In the genomic region with DNA sequence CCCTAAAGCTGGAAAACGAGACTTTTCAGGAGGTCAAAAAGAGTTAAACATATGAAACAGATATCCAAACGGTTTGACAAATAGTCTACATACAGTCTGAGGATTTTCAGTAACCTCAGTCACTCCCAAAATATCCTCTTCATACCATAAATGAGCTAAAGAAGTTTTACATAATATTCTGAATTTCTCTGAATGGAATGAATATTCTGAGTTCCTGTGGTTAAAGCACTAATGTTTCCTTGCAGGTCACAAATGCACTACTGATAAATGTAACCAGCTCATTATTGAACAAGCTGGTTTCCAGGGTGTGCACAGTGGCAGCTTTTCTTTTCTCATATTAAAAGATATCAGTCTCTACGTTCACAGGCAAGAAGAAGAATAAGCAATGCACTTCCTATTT, we compare ENCODE assay signal across 23 cellular contexts.
DNase-seq lines count a peak whose midpoint lies in the region; ATAC-seq and TF ChIP-seq lines count a peak whose summit lies in the region.
"Had no signal": no experiment of that assay in that cellular context is flagged by ENCODE, and none has a peak within 500 bp of the region (broad histone marks: within the 10 kb centered on the region; RNA-seq: fewer than 3 reads in every experiment).

No MANE protein-coding gene starts in this region.

- TF ChIP-seq CTCF in AG04449 (IDR thresholded peaks at IDR 0.05; ENCODE audit: insufficient read depth, low read length, missing control alignments) (no peak), HFFc6 (IDR thresholded peaks at IDR 0.05) (no peak), SK-N-SH (IDR thresholded peaks at IDR 0.05) (no peak)

- H3K27ac Mint-ChIP-seq in HFFc6 = 0 out of 2 replicates have a peak overlapping the region, but pooled peaks have one; percentile 4
- H3K27ac Mint-ChIP-seq: CD4-positive, alpha-beta T cell had no signal

- H3K4me1 Mint-ChIP-seq in HFFc6 (ENCODE audit: low read depth) = peaks cover 57% of the 10 kb centered on the region

- H3K9me2 ChIP-seq in SK-N-SH = no peaks in the 10 kb centered on the region

- no peaks in the 10 kb centered on the region for H3K4me1 ChIP-seq in SK-N-SH (ENCODE audit: control insufficient read depth in 1 of 2, insufficient read depth in 2 of 2, low read depth in 1 of 2, low read length in 1 of 2)
- H3K4me1 ChIP-seq: BLaER1 treated with 17β-estradiol and CSF1 and Interleukin-3, amounts not matched to agents 10 nM and 100 nM had no signal

- H3K9ac ChIP-seq in SK-N-SH = no peak overlapping the region
- H3K9ac ChIP-seq: BLaER1 treated with 17β-estradiol and CSF1 and Interleukin-3, amounts not matched to agents 10 nM and 100 nM had no signal

- H4K20me1 ChIP-seq in SK-N-SH (ENCODE audit: insufficient read depth) = no peaks in the 10 kb centered on the region
- H4K20me1 ChIP-seq: BLaER1 treated with 17β-estradiol and CSF1 and Interleukin-3, amounts not matched to agents 10 nM and 100 nM had no signal

- no peak overlapping the region for H2AFZ ChIP-seq in SK-N-SH (ENCODE audit: low read depth)

- no peaks in the 10 kb centered on the region for H3K79me2 ChIP-seq in SK-N-SH (ENCODE audit: insufficient read depth)

- H3K36me3 ChIP-seq in SK-N-SH (replicated peaks in 1 of 2; ENCODE audit: control insufficient read depth in 1 of 2, insufficient read depth in 2 of 2, low read length in 1 of 2) = no peaks in the 10 kb centered on the region
- H3K36me3 ChIP-seq: BLaER1 treated with 17β-estradiol and CSF1 and Interleukin-3, amounts not matched to agents 10 nM and 100 nM had no signal

- no peak overlapping the region for H3K27ac ChIP-seq in SK-N-SH (ENCODE audit: low read depth in 2 of 2, low read length in 1 of 2)
- H3K27ac ChIP-seq: BLaER1 treated with 17β-estradiol and CSF1 and Interleukin-3, amounts not matched to agents 10 nM and 100 nM; RWPE1 had no signal

- DNase-seq in AG04449 (ENCODE audit: low read depth, low spot score) = peak; percentile 49
- DNase-seq in HFFc6 = no peak
- peak; percentile 18 for DNase-seq in astrocyte of the hippocampus (ENCODE audit: low read depth, low spot score)
- DNase-seq in hepatic stellate cell (ENCODE audit: low spot score) = peak; percentile 3
- DNase-seq in SK-N-SH = no peak
- DNase-seq in HT-29 (ENCODE audit: low spot score) = no peak
- DNase-seq in HCEC 1CT = no peak
- DNase-seq: 8988T; AML-193; CD4-positive, alpha-beta T cell; COR-L47; DMS53; GDM1; KBM-7; NCI-H2029; NCI-H446; NCI-H524 treated with DMSO at 0.1 percent for 48 hours; NCI-H82; SHP77 treated with DMSO at 0.1 percent for 48 hours had no signal

- no peaks in the 10 kb centered on the region; the same call in 1 of the 2 replicates for H3K27me3 ChIP-seq in SK-N-SH (ENCODE audit: insufficient read depth)
- H3K27me3 ChIP-seq: BLaER1 treated with 17β-estradiol and CSF1 and Interleukin-3, amounts not matched to agents 10 nM and 100 nM had no signal

- no peaks in the 10 kb centered on the region for H3K9me3 ChIP-seq in SK-N-SH

- no peak overlapping the region for H3K4me2 ChIP-seq in SK-N-SH
- H3K4me2 ChIP-seq: BLaER1 treated with 17β-estradiol and CSF1 and Interleukin-3, amounts not matched to agents 10 nM and 100 nM had no signal

- POLR2A ChIA-PET in AG04449 (lab: Yijun Ruan, JAX) (interaction anchor here (1.1 kb wide), 1 partner anchor 23 kb away, joined by 7 read pairs; no protein-coding TSS in a partner anchor), SK-N-SH (lab: Yijun Ruan, JAX) (no interaction called here)

- peaks cover 6% of the 10 kb centered on the region for H3K9me3 Mint-ChIP-seq in HFFc6
- H3K9me3 Mint-ChIP-seq: CD4-positive, alpha-beta T cell had no signal

- H3K4me3 ChIP-seq in AG04449 (ENCODE audit: low read depth, low read length) (no peak overlapping the region), SK-N-SH (ENCODE audit: low read depth in 2 of 2, low read length in 1 of 2) (no peak overlapping the region)
- H3K4me3 ChIP-seq: BLaER1 treated with 17β-estradiol and CSF1 and Interleukin-3, amounts not matched to agents 10 nM and 100 nM had no signal

- no peaks in the 10 kb centered on the region for H3K27me3 Mint-ChIP-seq in HFFc6 (ENCODE audit: insufficient read depth)
- H3K27me3 Mint-ChIP-seq: CD4-positive, alpha-beta T cell had no signal

- peak overlapping the region; percentile 33; the same call in 1 of the 2 replicates for H3K4me3 Mint-ChIP-seq in HFFc6
- H3K4me3 Mint-ChIP-seq: CD4-positive, alpha-beta T cell had no signal

- CTCF ChIA-PET in AG04449 (lab: Yijun Ruan, JAX) (interaction anchor here (0.7 to 0.8 kb wide), 2 partner anchors 65 to 89 kb away, joined by 3 read pairs; no protein-coding TSS in a partner anchor), SK-N-SH (lab: Yijun Ruan, JAX) (no interaction called here)

- TF ChIP-seq RAD21 in SK-N-SH (IDR thresholded peaks at IDR 0.05; ENCODE audit: low read length) = no peak

- TF ChIP-seq EP300 in SK-N-SH (IDR thresholded peaks at IDR 0.05; ENCODE audit: borderline replicate concordance in 1 of 2, low read depth in 1 of 2, low read length in 1 of 2) = no peak

- peaks cover 6% of the 10 kb centered on the region; the same call in 1 of the 2 replicates for H3K36me3 Mint-ChIP-seq in HFFc6 (ENCODE audit: low read depth)

- ATAC-seq in GM18519 (IDR thresholded peaks at IDR 0.05; ENCODE audit: low FRiP score, unreplicated experiment) = no peak
- ATAC-seq: Panc1 had no signal

- no peaks in the 10 kb centered on the region for H3F3A ChIP-seq in SK-N-SH (replicated peaks; ENCODE audit: insufficient read depth)

- 1% methylated on average over 3 of the region's 3 CpGs for WGBS in SK-N-SH (ENCODE audit: low lambda C conversion rate)

TF ChIP-seq in SK-N-SH, 30 proteins besides CTCF, POLR2A, EP300 and RAD21:
- TF ChIP-seq EZH2phosphoT487 (IDR thresholded peaks at IDR 0.05; ENCODE audit: borderline replicate concordance, low read depth) (no peak), FOXJ3 (CRISPR knock-in tag; IDR thresholded peaks at IDR 0.05) (no peak), TCF12 (IDR thresholded peaks at IDR 0.05) (no peak), POLR2AphosphoS5 (IDR thresholded peaks at IDR 0.05; ENCODE audit: low read depth, low read length) (no peak), GABPA (IDR thresholded peaks at IDR 0.05; ENCODE audit: low read depth) (no peak), TEAD4 (IDR thresholded peaks at IDR 0.05; ENCODE audit: borderline replicate concordance, insufficient read depth) (no peak), RCOR1 (IDR thresholded peaks at IDR 0.05; ENCODE audit: low read length) (no peak), MEF2A (IDR thresholded peaks at IDR 0.05; ENCODE audit: borderline replicate concordance, low read depth) (no peak), NFIC (IDR thresholded peaks at IDR 0.05; ENCODE audit: borderline replicate concordance) (no peak)
- TF ChIP-seq, protein P1, sequence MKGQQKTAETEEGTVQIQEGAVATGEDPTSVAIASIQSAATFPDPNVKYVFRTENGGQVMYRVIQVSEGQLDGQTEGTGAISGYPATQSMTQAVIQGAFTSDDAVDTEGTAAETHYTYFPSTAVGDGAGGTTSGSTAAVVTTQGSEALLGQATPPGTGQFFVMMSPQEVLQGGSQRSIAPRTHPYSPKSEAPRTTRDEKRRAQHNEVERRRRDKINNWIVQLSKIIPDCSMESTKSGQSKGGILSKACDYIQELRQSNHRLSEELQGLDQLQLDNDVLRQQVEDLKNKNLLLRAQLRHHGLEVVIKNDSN (IDR thresholded peaks at IDR 0.05; ENCODE audit: borderline replicate concordance, low read depth) = no peak
- TF ChIP-seq, protein P2, sequence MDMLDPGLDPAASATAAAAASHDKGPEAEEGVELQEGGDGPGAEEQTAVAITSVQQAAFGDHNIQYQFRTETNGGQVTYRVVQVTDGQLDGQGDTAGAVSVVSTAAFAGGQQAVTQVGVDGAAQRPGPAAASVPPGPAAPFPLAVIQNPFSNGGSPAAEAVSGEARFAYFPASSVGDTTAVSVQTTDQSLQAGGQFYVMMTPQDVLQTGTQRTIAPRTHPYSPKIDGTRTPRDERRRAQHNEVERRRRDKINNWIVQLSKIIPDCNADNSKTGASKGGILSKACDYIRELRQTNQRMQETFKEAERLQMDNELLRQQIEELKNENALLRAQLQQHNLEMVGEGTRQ (IDR thresholded peaks at IDR 0.05; ENCODE audit: borderline replicate concordance, low read depth, low read length) = no peak
TF ChIP-seq in SK-N-SH: peak in this region for 0.

Comparison
In these comparisons a context has a peak if more than half of its experiments do, and no peak if none do; other contexts are left out.
1. DNase-seq: peak in AG04449 (single experiment), astrocyte of the hippocampus (single experiment) and hepatic stellate cell (single experiment); none in HFFc6 (single experiment), SK-N-SH (single experiment), HT-29 (single experiment) and HCEC 1CT (single experiment).